Comparison of ENCODE assay signal across 16 cellular contexts in genomic region chr1:156992215-156992614, GRCh38. TPM values are rescaled to one million over a fixed set of nuclear protein-coding genes. Genes with fewer than 3 reads are reported as not detected.
A peak's percentile ranks its signal among the peaks of the same experiment; 100 is the strongest.
DNase-seq lines count a peak whose midpoint lies in the region; ATAC-seq, FAIRE-seq and TF ChIP-seq lines count a peak whose summit lies in the region.
"Had no signal": no experiment of that assay in that cellular context is flagged by ENCODE, and none has a peak within 500 bp of the region (broad histone marks: within the 10 kb centered on the region; RNA-seq: fewer than 3 reads in every experiment).

No MANE protein-coding gene starts in this region.

- peak overlapping the region; percentile 6 for H3K27ac Mint-ChIP-seq in stimulated activated naive B cell treated with anti-CD40 and anti-IgM and Interleukin-4, amounts not matched to agents 10 μg/mL and 1 μg/mL and 100 μg/mL, for 72 hours
- H3K27ac Mint-ChIP-seq: CD4-positive, alpha-beta T cell had no signal

- H3K4me3 Mint-ChIP-seq in stimulated activated naive B cell treated with anti-CD40 and anti-IgM and Interleukin-4, amounts not matched to agents 10 μg/mL and 1 μg/mL and 100 μg/mL, for 72 hours = no peak overlapping the region
- H3K4me3 Mint-ChIP-seq: CD4-positive, alpha-beta T cell had no signal

- FAIRE-seq in K562 (lab: Jason Lieb, UNC) = no peak
- FAIRE-seq: GM12891 had no signal

- H3K9me3 ChIP-seq in K562 (replicated peaks; ENCODE audit: control insufficient read depth, insufficient read depth, low read depth, low read length) (no peaks in the 10 kb centered on the region), smooth muscle cell (replicated peaks; ENCODE audit: low read depth) (no peaks in the 10 kb centered on the region)
- H3K9me3 ChIP-seq: HAP-1 had no signal

- H3K9me3 Mint-ChIP-seq in stimulated activated naive B cell treated with anti-CD40 and anti-IgM and Interleukin-4, amounts not matched to agents 10 μg/mL and 1 μg/mL and 100 μg/mL, for 72 hours = no peaks in the 10 kb centered on the region
- H3K9me3 Mint-ChIP-seq: CD4-positive, alpha-beta T cell had no signal

- no TSS peak for BruUV-seq in K562 (replicated peaks; lab: Mats Ljungman, UMichigan)

- 79% methylated on average over 7 of the region's 7 CpGs for WGBS in K562 (ENCODE audit: insufficient coverage, low coverage, missing lambda C conversion rate)
- WGBS in smooth muscle cell (ENCODE audit: low lambda C conversion rate) = 91% methylated on average over 7 of the region's 7 CpGs

- no peak for TF ChIP-seq EP300 in K562 (IDR thresholded peaks at IDR 0.05; ENCODE audit: low read length)

- no peaks in the 10 kb centered on the region for H3K9me1 ChIP-seq in K562 (ENCODE audit: control insufficient read depth, insufficient read depth, low read length)

- no peaks in the 10 kb centered on the region for H3K27me3 ChIP-seq in K562 (ENCODE audit: control insufficient read depth in 2 of 2, insufficient read depth in 2 of 2, low read length in 2 of 2)
- H3K27me3 ChIP-seq in smooth muscle cell (ENCODE audit: low read depth) = no peaks in the 10 kb centered on the region

- no peaks in the 10 kb centered on the region for H3K36me3 Mint-ChIP-seq in stimulated activated naive B cell treated with anti-CD40 and anti-IgM and Interleukin-4, amounts not matched to agents 10 μg/mL and 1 μg/mL and 100 μg/mL, for 72 hours

- no peaks in the 10 kb centered on the region for H3F3A ChIP-seq in smooth muscle cell (ENCODE audit: low read depth)

- H4K20me1 ChIP-seq in K562 (replicated peaks; ENCODE audit: control insufficient read depth, insufficient read depth, low read length) (no peaks in the 10 kb centered on the region; the same call in 1 of the 2 replicates), smooth muscle cell (ENCODE audit: low read depth) (peaks cover 62% of the 10 kb centered on the region)

- no peak overlapping the region for H3K4me3 ChIP-seq in K562
- H3K4me3 ChIP-seq in smooth muscle cell = no peak overlapping the region
- H3K4me3 ChIP-seq: HAP-1 had no signal

- CTCF ChIA-PET in K562 (lab: Yijun Ruan, JAX; ENCODE audit: low intra/inter-chr PET ratio) = no interaction called here

- H3K4me2 ChIP-seq in K562 (ENCODE audit: insufficient read depth, low read length) (no peak overlapping the region), smooth muscle cell (no peak overlapping the region)

- DNase-seq in ELF-1 (ENCODE audit: low read depth, low spot score) (peak; percentile 35), K562 (ENCODE audit: extremely low read depth in 1 of 4, low spot score in 3 of 4) (no peak), mucosa of gallbladder (ENCODE audit: low spot score) (peak; percentile 22), smooth muscle cell (lab: John Stamatoyannopoulos, UW; ENCODE audit: unreplicated experiment) (no peak), cerebellar nuclear complex (lab: John Stamatoyannopoulos, UW) (no peak), superior temporal gyrus (ENCODE audit: extremely low spot score) (no peak)
- no peak for DNase-seq in stimulated activated naive B cell treated with anti-CD40 and anti-IgM and Interleukin-4, amounts not matched to agents 10 μg/mL and 1 μg/mL and 100 μg/mL, for 72 hours
- DNase-seq: ACHN; C1 segment of cervical spinal cord; Calu3; CD4-positive, alpha-beta T cell; DMS 273 treated with DMSO at 0.1 percent for 48 hours; GOT3 had no signal

- no peak for TF ChIP-seq POLR2A in K562 (conservative IDR thresholded peaks at IDR 0.05)

- in situ Hi-C loops in K562 (cut with MboI) = no loop called here

- TF ChIP-seq CTCF in K562 (IDR thresholded peaks at IDR 0.05 in 2 of 3, conservative IDR thresholded peaks at IDR 0.05 in 1 of 3; ENCODE audit: insufficient read depth in 2 of 3, low read depth in 1 of 3, low read length in 3 of 3) = no peak
- no peak for TF ChIP-seq CTCF in smooth muscle cell (IDR thresholded peaks at IDR 0.05; ENCODE audit: borderline replicate concordance, insufficient read depth, poor library complexity, severe bottlenecking)

- intact Hi-C loops in K562 (cut with micrococcal nuclease) = no loop called here

- peaks cover 8% of the 10 kb centered on the region; the same call in 2 of the 3 replicates for H3K79me2 ChIP-seq in K562 (ENCODE audit: control insufficient read depth, insufficient read depth, low read length)
- peaks cover 30% of the 10 kb centered on the region for H3K79me2 ChIP-seq in smooth muscle cell (ENCODE audit: low read depth)

- no peak overlapping the region for H3K27ac ChIP-seq in K562 (ENCODE audit: extremely low read depth, low read depth, low read length)
- no peak overlapping the region for H3K27ac ChIP-seq in smooth muscle cell (ENCODE audit: low read depth)

- H3K4me1 Mint-ChIP-seq in stimulated activated naive B cell treated with anti-CD40 and anti-IgM and Interleukin-4, amounts not matched to agents 10 μg/mL and 1 μg/mL and 100 μg/mL, for 72 hours = no peaks in the 10 kb centered on the region

- ATAC-seq in K562 (no peak), GM21381 (IDR thresholded peaks at IDR 0.05; ENCODE audit: unreplicated experiment) (no peak)
- no peak for ATAC-seq in stimulated activated naive B cell treated with anti-CD40 and anti-IgM and Interleukin-4, amounts not matched to agents 10 μg/mL and 1 μg/mL and 100 μg/mL, for 72 hours (replicated peaks)

- H3K9ac ChIP-seq in K562 (ENCODE audit: insufficient read depth in 1 of 2, low read depth in 2 of 2, low read length in 2 of 2) = no peak overlapping the region
- no peak overlapping the region for H3K9ac ChIP-seq in smooth muscle cell (ENCODE audit: low read depth)

- H3K4me1 ChIP-seq in K562 (replicated peaks in 1 of 2; ENCODE audit: control insufficient read depth in 2 of 2, insufficient read depth in 2 of 2, low read length in 2 of 2) = peaks cover 13 to 33% of the 10 kb centered on the region in 2 experiments
- no peaks in the 10 kb centered on the region for H3K4me1 ChIP-seq in smooth muscle cell (ENCODE audit: low read depth)
- H3K4me1 ChIP-seq: HAP-1 had no signal

- H2AFZ ChIP-seq in K562 (ENCODE audit: low read depth, low read length) = no peak overlapping the region
- no peak overlapping the region for H2AFZ ChIP-seq in smooth muscle cell (ENCODE audit: low read depth)

- POLR2A ChIA-PET in K562 (lab: Yijun Ruan, JAX) = interaction anchor here (2.5 kb wide), 1 partner anchor 28 kb away, joined by 8 read pairs; no protein-coding TSS in a partner anchor

- H3K27me3 Mint-ChIP-seq in stimulated activated naive B cell treated with anti-CD40 and anti-IgM and Interleukin-4, amounts not matched to agents 10 μg/mL and 1 μg/mL and 100 μg/mL, for 72 hours = peaks cover 23% of the 10 kb centered on the region in 2 donors

- H3K36me3 ChIP-seq in K562 (ENCODE audit: control insufficient read depth, insufficient read depth, low read length) (peaks cover 8% of the 10 kb centered on the region; the same call in 2 of the 3 replicates), smooth muscle cell (ENCODE audit: low read depth) (no peaks in the 10 kb centered on the region)
- H3K36me3 ChIP-seq: HAP-1 had no signal

- no peak for TF ChIP-seq RAD21 in K562 (CRISPR knock-in tag; conservative IDR thresholded peaks at IDR 0.05 in 1 of 2, IDR thresholded peaks at IDR 0.05 in 1 of 2)

TF ChIP-seq in K562, 482 proteins besides CTCF, POLR2A, EP300 and RAD21 (continues in another document):
- no peak for TF ChIP-seq SMARCA5 (IDR thresholded peaks at IDR 0.05)
- TF ChIP-seq CHCHD3 (CRISPR knock-in tag; IDR thresholded peaks at IDR 0.05) = no peak
- no peak for TF ChIP-seq SAP30 (IDR thresholded peaks at IDR 0.05; ENCODE audit: borderline replicate concordance, insufficient read depth, low read depth, low read length, poor library complexity, severe bottlenecking)
- TF ChIP-seq C11orf30 (IDR thresholded peaks at IDR 0.05; ENCODE audit: low read depth) = no peak
- no peak for TF ChIP-seq CBX8 (IDR thresholded peaks at IDR 0.05; ENCODE audit: borderline replicate concordance, extremely low read depth, low read depth, low read length, poor library complexity, severe bottlenecking)

RNA-seq across cellular contexts. Expression of gene ARHGEF11, which starts 53.3 kb away (rescaled TPM):
- total RNA-seq in K562 (2011; cell fraction: chromatin; rRNA removed; ENCODE audit: low replicate concordance) = 48.2 and 93.0 TPM in 2 replicates
- total RNA-seq in K562 (2011; cell fraction: nucleolus; rRNA removed) = 39.5 and 40.2 TPM in 2 replicates
- 36.0 and 45.0 TPM in 2 replicates for total RNA-seq in K562 (2011; cell fraction: nucleoplasm; rRNA removed)
- total RNA-seq in K562 (2014; rRNA removed) (10.2 and 11.1 TPM in 2 replicates), K562 (2014; rRNA removed; fragmentation: Illumina TruSeq; extraction: Trizol) (6.7 and 7.0 TPM in 2 replicates), K562 (2015; rRNA removed; fragmentation: Illumina TruSeq; extraction: Trizol) (10.3 and 13.0 TPM in 2 replicates), K562 (2021) (13.2 and 15.5 TPM in 2 replicates), mucosa of gallbladder (40.5 TPM), smooth muscle cell (15.1 and 22.4 TPM in 2 replicates)
- polyA plus RNA-seq in K562 (2011; rRNA removed) (7.2 and 12.1 TPM in 2 replicates), K562 (2014; fragmentation: Illumina TruSeq; extraction: Trizol) (9.6 TPM in 2 replicates), K562 (2014; fragmentation: Nextera tagmentation; extraction: Ambion mirVana) (under 1 TPM; 0.14 to 0.48 TPM), K562 (2014; rRNA removed) (8.2 and 9.0 TPM in 2 replicates), smooth muscle cell (18.1 and 20.1 TPM in 2 replicates)
- polyA plus RNA-seq in K562 (2011; cell fraction: cytosol; rRNA removed) = 5.2 and 8.3 TPM in 2 replicates
- 49.1 and 62.1 TPM in 2 replicates for polyA plus RNA-seq in K562 (2011; cell fraction: nucleus; rRNA removed)
- polyA plus RNA-seq in K562 (2012) = 9.2 and 16.7 TPM in 2 replicates
- 10.2 and 12.3 TPM in 2 replicates for polyA minus RNA-seq in K562 (2011; rRNA and poly(A)+ RNA removed)
- 8.0 and 11.0 TPM in 2 replicates for polyA minus RNA-seq in K562 (2011; cell fraction: cytosol; rRNA and poly(A)+ RNA removed)
- polyA minus RNA-seq in K562 (2011; cell fraction: nucleus; rRNA and poly(A)+ RNA removed) = 25.3 and 34.3 TPM in 2 replicates

Comparison
In these comparisons a context has a peak if more than half of its experiments do, and no peak if none do; other contexts are left out.
1. DNase-seq: peak in ELF-1 (single experiment) and mucosa of gallbladder (single experiment); none in K562 (0 of 4), stimulated activated naive B cell treated with anti-CD40 and anti-IgM and Interleukin-4, amounts not matched to agents 10 μg/mL and 1 μg/mL and 100 μg/mL, for 72 hours (single experiment), smooth muscle cell (single experiment), cerebellar nuclear complex (0 of 2) and superior temporal gyrus (single experiment).